8 cellular contexts compared by ENCODE assay signal in genomic region chr10:119313645-119314044, GRCh38.
DNase-seq lines count a peak whose midpoint lies in the region; ATAC-seq and TF ChIP-seq lines count a peak whose summit lies in the region.

No MANE protein-coding gene starts in this region.

- H3K27me3 Mint-ChIP-seq in activated T-helper 1 cell treated with anti-CD3 and anti-CD28 coated beads, Interleukin-12 subunit alpha, Interleukin-12 subunit beta, Interleukin-2, Interleukin-4 antibody, amounts not matched to agents 30 ng/mL and 10 ng/mL and 1 ng/mL, durations not matched to agents 14 hours and 24 hours and 36 hours (ENCODE audit: insufficient read depth) = peaks cover 6% of the 10 kb centered on the region
- peaks cover under 1% of the 10 kb centered on the region for H3K27me3 Mint-ChIP-seq in Calu3 (ENCODE audit: unreplicated experiment)

- H3K27ac Mint-ChIP-seq in activated T-helper 1 cell treated with anti-CD3 and anti-CD28 coated beads, Interleukin-12 subunit alpha, Interleukin-12 subunit beta, Interleukin-2, Interleukin-4 antibody, amounts not matched to agents 30 ng/mL and 10 ng/mL and 1 ng/mL, durations not matched to agents 14 hours and 24 hours and 36 hours = peak overlapping the region; percentile 77
- no peak overlapping the region for H3K27ac Mint-ChIP-seq in Calu3 (ENCODE audit: unreplicated experiment)

- no peaks in the 10 kb centered on the region for H3K9me3 Mint-ChIP-seq in activated T-helper 1 cell treated with anti-CD3 and anti-CD28 coated beads, Interleukin-12 subunit alpha, Interleukin-12 subunit beta, Interleukin-2, Interleukin-4 antibody, amounts not matched to agents 30 ng/mL and 10 ng/mL and 1 ng/mL, durations not matched to agents 14 hours and 24 hours and 36 hours
- no peaks in the 10 kb centered on the region for H3K9me3 Mint-ChIP-seq in Calu3 (ENCODE audit: low read depth, unreplicated experiment)

- ATAC-seq in HG03565 (IDR thresholded peaks at IDR 0.05; ENCODE audit: unreplicated experiment) = peak; percentile 68

- H3K4me1 Mint-ChIP-seq in activated T-helper 1 cell treated with anti-CD3 and anti-CD28 coated beads, Interleukin-12 subunit alpha, Interleukin-12 subunit beta, Interleukin-2, Interleukin-4 antibody, amounts not matched to agents 30 ng/mL and 10 ng/mL and 1 ng/mL, durations not matched to agents 14 hours and 24 hours and 36 hours (ENCODE audit: low read depth) = peaks cover 73% of the 10 kb centered on the region
- H3K4me1 Mint-ChIP-seq in Calu3 (ENCODE audit: low read depth, unreplicated experiment) = peaks cover 17% of the 10 kb centered on the region

- H3K36me3 Mint-ChIP-seq in activated T-helper 1 cell treated with anti-CD3 and anti-CD28 coated beads, Interleukin-12 subunit alpha, Interleukin-12 subunit beta, Interleukin-2, Interleukin-4 antibody, amounts not matched to agents 30 ng/mL and 10 ng/mL and 1 ng/mL, durations not matched to agents 14 hours and 24 hours and 36 hours (ENCODE audit: low read depth) = peaks cover 23% of the 10 kb centered on the region
- H3K36me3 Mint-ChIP-seq in Calu3 (ENCODE audit: insufficient read depth, unreplicated experiment) = no peaks in the 10 kb centered on the region

- H3K4me3 Mint-ChIP-seq in activated T-helper 1 cell treated with anti-CD3 and anti-CD28 coated beads, Interleukin-12 subunit alpha, Interleukin-12 subunit beta, Interleukin-2, Interleukin-4 antibody, amounts not matched to agents 30 ng/mL and 10 ng/mL and 1 ng/mL, durations not matched to agents 14 hours and 24 hours and 36 hours = no peak overlapping the region
- H3K4me3 Mint-ChIP-seq in Calu3 (ENCODE audit: low read depth, unreplicated experiment) = no peak overlapping the region

- intact Hi-C loops in activated T-helper 1 cell treated with anti-CD3 and anti-CD28 coated beads, Interleukin-12 subunit alpha, Interleukin-12 subunit beta, Interleukin-2, Interleukin-4 antibody, amounts not matched to agents 30 ng/mL and 10 ng/mL and 1 ng/mL, durations not matched to agents 14 hours and 24 hours and 36 hours (cut with micrococcal nuclease) = loop anchor here (2.0 to 10.0 kb wide), 4 partner anchors 19 to 559 kb away; partner anchors contain the start of genes CACUL1 and TIAL1
- intact Hi-C loops in Calu3 (cut with micrococcal nuclease; ENCODE audit: unreplicated experiment) = no loop called here

- TF ChIP-seq CTCF in GM20000 (IDR thresholded peaks at IDR 0.05; ENCODE audit: extremely low read depth, missing control alignments) (no peak), Calu3 (IDR thresholded peaks at IDR 0.05; ENCODE audit: unreplicated experiment) (no peak)

- CTCF ChIA-PET in Calu3 (lab: Charles Lee) = no interaction called here

- BruUV-seq in Calu3 (replicated peaks; lab: Mats Ljungman, UMichigan) = no TSS peak

- DNase-seq in Daoy (ENCODE audit: low read depth) (peak; percentile 61), GM20000 (ENCODE audit: low spot score) (peak; percentile 79), DMS153 (lab: John Stamatoyannopoulos, UW) (no peak), islet precursor cell (no peak), Calu3 (no peak)
- peak; percentile 67 for DNase-seq in activated T-helper 1 cell treated with anti-CD3 and anti-CD28 coated beads, Interleukin-12 subunit alpha, Interleukin-12 subunit beta, Interleukin-2, Interleukin-4 antibody, amounts not matched to agents 30 ng/mL and 10 ng/mL and 1 ng/mL, durations not matched to agents 14 hours and 24 hours and 36 hours (ENCODE audit: low spot score)
- peak; percentile 50 for DNase-seq in stimulated activated CD8-positive, alpha-beta memory T cell treated with anti-CD3 and anti-CD28 coated beads, Interleukin-4, amount 100 ng/mL, for 24 hours (ENCODE audit: low read depth)

Comparison
In these comparisons a context has a peak if more than half of its experiments do, and no peak if none do; other contexts are left out.
1. DNase-seq: peak in Daoy (single experiment), GM20000 (single experiment), activated T-helper 1 cell treated with anti-CD3 and anti-CD28 coated beads, Interleukin-12 subunit alpha, Interleukin-12 subunit beta, Interleukin-2, Interleukin-4 antibody, amounts not matched to agents 30 ng/mL and 10 ng/mL and 1 ng/mL, durations not matched to agents 14 hours and 24 hours and 36 hours (single experiment) and stimulated activated CD8-positive, alpha-beta memory T cell treated with anti-CD3 and anti-CD28 coated beads, Interleukin-4, amount 100 ng/mL, for 24 hours (single experiment); none in DMS153 (single experiment), islet precursor cell (single experiment) and Calu3 (single experiment).